9 cellular contexts compared by ENCODE assay signal in genomic region chr1:218967254-218967653, GRCh38.
"Had no signal": no experiment of that assay in that cellular context is flagged by ENCODE, and none has a peak within 500 bp of the region (broad histone marks: within the 10 kb centered on the region; RNA-seq: fewer than 3 reads in every experiment).

No MANE protein-coding gene starts in this region.

- ATAC-seq: HCT116 had no signal

- H3K4me3 ChIP-seq: GM23248, HAP-1 had no signal

- H3K9me3 ChIP-seq: HAP-1 had no signal

- H3K27ac ChIP-seq: GM23248, KMS-11 had no signal

- DNase-seq: GM23248, Karpas-422, KBM-7 had no signal

- H3K36me3 ChIP-seq: HAP-1 had no signal

- H3K4me2 ChIP-seq: KMS-11 had no signal

- H3K9ac ChIP-seq: GM23248, KMS-11 had no signal

- FAIRE-seq: H1, H54, HTR-8/SVneo had no signal

- H2AFZ ChIP-seq: GM23248 had no signal
